1 cellular context compared by ENCODE assay signal in genomic region chr1:77978969-77979838, GRCh38.
A peak's percentile ranks its signal among the peaks of the same experiment; 100 is the strongest.
TF ChIP-seq lines count a peak whose summit lies in the region.

TSS of gene FUBP1 (minus strand) at chr1:77979072. CDS start at chr1:77979004, 68 bp downstream.

TF ChIP-seq in HepG2, 621 proteins besides CTCF, POLR2A, EP300 and RAD21 (continued from another document and continues in another):
- no peak for TF ChIP-seq TRIM22 (IDR thresholded peaks at IDR 0.05)
- no peak for TF ChIP-seq ZNF883 (CRISPR knock-in tag; IDR thresholded peaks at IDR 0.05; ENCODE audit: not compliant biosample characterization)
- TF ChIP-seq FOXK1 (CRISPR knock-in tag; IDR thresholded peaks at IDR 0.05; ENCODE audit: borderline replicate concordance, low read depth), result no peak
- TF ChIP-seq HNRNPLL (IDR thresholded peaks at IDR 0.05; ENCODE audit: low read depth, low read length, poor library complexity, severe bottlenecking), result peak; percentile 62
- TF ChIP-seq MIER2 (CRISPR knock-in tag; IDR thresholded peaks at IDR 0.05), result no peak
- TF ChIP-seq MBD4 (IDR thresholded peaks at IDR 0.05; ENCODE audit: borderline replicate concordance, low read length), result no peak
- TF ChIP-seq BRF2 (CRISPR knock-in tag; IDR thresholded peaks at IDR 0.05), result no peak
- 0 out of 2 replicates have a peak, but pooled peaks have one; percentile 11 for TF ChIP-seq ATF5 (CRISPR knock-in tag; IDR thresholded peaks at IDR 0.05; ENCODE audit: low read depth)
- no peak for TF ChIP-seq FOXA1 (IDR thresholded peaks at IDR 0.05)
- peak; percentile 6; the same call in 1 of the 2 replicates for TF ChIP-seq FOXA1 (CRISPR knock-in tag; IDR thresholded peaks at IDR 0.05)
- no peak for TF ChIP-seq DBP (CRISPR knock-in tag; IDR thresholded peaks at IDR 0.05; ENCODE audit: not compliant biosample characterization)
- peak; percentile 100 for TF ChIP-seq ZNF564 (CRISPR knock-in tag; IDR thresholded peaks at IDR 0.05)
- peak; percentile 53; the same call in 1 of the 3 replicates for TF ChIP-seq MXI1 (IDR thresholded peaks at IDR 0.05; ENCODE audit: borderline replicate concordance, low read depth, low read length)
- peak; percentile 14; the same call in 1 of the 2 replicates for TF ChIP-seq ZNF503 (CRISPR knock-in tag; IDR thresholded peaks at IDR 0.05)
- TF ChIP-seq ZNF138 (CRISPR knock-in tag; IDR thresholded peaks at IDR 0.05; ENCODE audit: low read depth), result no peak
- TF ChIP-seq ZFY (CRISPR knock-in tag; IDR thresholded peaks at IDR 0.05), result peak; percentile 58
- TF ChIP-seq REXO4 (CRISPR knock-in tag; IDR thresholded peaks at IDR 0.05; ENCODE audit: borderline replicate concordance), result no peak
- no peak; the same call in 1 of the 2 replicates for TF ChIP-seq ZNF33A (CRISPR knock-in tag; IDR thresholded peaks at IDR 0.05; ENCODE audit: borderline replicate concordance)
- no peak for TF ChIP-seq KLF13 (CRISPR knock-in tag; IDR thresholded peaks at IDR 0.05)
- no peak for TF ChIP-seq ZKSCAN1 (IDR thresholded peaks at IDR 0.05; ENCODE audit: low read length)
- TF ChIP-seq ZBTB39 (CRISPR knock-in tag; IDR thresholded peaks at IDR 0.05), result no peak
- peak; percentile 50; the same call in 1 of the 2 replicates for TF ChIP-seq ZNF878 (CRISPR knock-in tag; IDR thresholded peaks at IDR 0.05)
- peak; percentile 64; the same call in 1 of the 2 replicates for TF ChIP-seq STAT6 (CRISPR knock-in tag; IDR thresholded peaks at IDR 0.05; ENCODE audit: borderline replicate concordance)
- no peak for TF ChIP-seq CCAR2 (optimal IDR thresholded peaks at IDR 0.05; ENCODE audit: low read depth, low read length)
- TF ChIP-seq TAF1 (CRISPR knock-in tag; IDR thresholded peaks at IDR 0.05), result peak; percentile 81
- peak; percentile 32; the same call in 1 of the 2 replicates for TF ChIP-seq RXRA (CRISPR knock-in tag; IDR thresholded peaks at IDR 0.05)
- TF ChIP-seq AHR (CRISPR knock-in tag; IDR thresholded peaks at IDR 0.05), result 0 out of 2 replicates have a peak, but pooled peaks have one; percentile 35
- TF ChIP-seq KDM5B (CRISPR knock-in tag; IDR thresholded peaks at IDR 0.05; ENCODE audit: borderline replicate concordance), result peak; percentile 14; the same call in 1 of the 2 replicates
- TF ChIP-seq BATF2 (CRISPR knock-in tag; IDR thresholded peaks at IDR 0.05), result 0 out of 2 replicates have a peak, but pooled peaks have one; percentile 49
- TF ChIP-seq UBTF (CRISPR knock-in tag; IDR thresholded peaks at IDR 0.05), result no peak; the same call in none of the 2 replicates
- TF ChIP-seq HOXA5 (CRISPR knock-in tag; IDR thresholded peaks at IDR 0.05), result no peak; the same call in 1 of the 2 replicates
- 0 out of 2 replicates have a peak, but pooled peaks have one; percentile 18 for TF ChIP-seq HIVEP1 (CRISPR knock-in tag; IDR thresholded peaks at IDR 0.05)
- TF ChIP-seq SRSF9 (IDR thresholded peaks at IDR 0.05; ENCODE audit: borderline replicate concordance, insufficient read depth, low read depth, low read length, poor library complexity, severe bottlenecking), result no peak
- TF ChIP-seq ZFP36L1 (CRISPR knock-in tag; IDR thresholded peaks at IDR 0.05), result 0 out of 2 replicates have a peak, but pooled peaks have one; percentile 70
- 0 out of 2 replicates have a peak, but pooled peaks have one; percentile 44 for TF ChIP-seq RFXANK (CRISPR knock-in tag; IDR thresholded peaks at IDR 0.05)
- TF ChIP-seq AHDC1 (CRISPR knock-in tag; IDR thresholded peaks at IDR 0.05; ENCODE audit: borderline replicate concordance), result 0 out of 2 replicates have a peak, but pooled peaks have one; percentile 37
- 0 out of 2 replicates have a peak, but pooled peaks have one; percentile 3 for TF ChIP-seq RXRB (CRISPR knock-in tag; IDR thresholded peaks at IDR 0.05; ENCODE audit: borderline replicate concordance)
- TF ChIP-seq GATAD1 (CRISPR knock-in tag; IDR thresholded peaks at IDR 0.05), result peak; percentile 79
